ENCODE assay signal across 14 cellular contexts in the genomic region with DNA sequence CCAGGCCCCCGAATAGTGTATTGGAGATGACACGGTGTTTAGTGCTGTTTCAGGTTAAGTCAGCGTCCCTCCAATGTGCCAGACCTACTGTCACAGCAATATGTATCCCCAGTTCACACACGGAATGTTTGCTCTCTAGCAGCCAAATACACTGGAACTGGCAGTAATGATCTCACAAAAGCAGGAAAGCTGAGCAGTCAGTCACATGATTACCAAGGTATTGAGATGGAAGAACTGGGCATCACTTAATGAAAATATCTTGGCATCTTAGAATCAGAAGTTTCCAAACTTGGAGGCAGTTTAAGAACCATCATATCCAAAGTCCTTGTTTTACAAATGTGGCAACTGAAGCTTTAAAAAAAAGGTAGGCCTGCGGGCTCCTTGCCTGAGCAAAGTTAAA. TPM values are rescaled to one million over a fixed set of nuclear protein-coding genes. Genes with fewer than 3 reads are reported as not detected.
DNase-seq lines count a peak whose midpoint lies in the region; ATAC-seq, FAIRE-seq and TF ChIP-seq lines count a peak whose summit lies in the region.
"Had no signal": no experiment of that assay in that cellular context is flagged by ENCODE, and none has a peak within 500 bp of the region (broad histone marks: within the 10 kb centered on the region; RNA-seq: fewer than 3 reads in every experiment).

No MANE protein-coding gene starts in this region.

- peaks cover 0 to 6% (median 0%) of the 10 kb centered on the region in 3 donors for H3K36me3 Mint-ChIP-seq in CD8-positive, alpha-beta memory T cell
- no peaks in the 10 kb centered on the region for H3K36me3 Mint-ChIP-seq in dendritic cell treated with granulocyte-macrophage colony-stimulating factor and Interleukin-4, amounts not matched to agents 40 ng/mL and 50 ng/mL, for 4 days (ENCODE audit: low read depth)
- H3K36me3 Mint-ChIP-seq in nephron (ENCODE audit: low read depth) (no peaks in the 10 kb centered on the region), glutamatergic neuron (ENCODE audit: unreplicated experiment) (no peaks in the 10 kb centered on the region)

- H3K27me3 Mint-ChIP-seq in CD8-positive, alpha-beta memory T cell: peaks cover 0 to 2% of the 10 kb centered on the region in 2 donors
- no peaks in the 10 kb centered on the region for H3K27me3 Mint-ChIP-seq in dendritic cell treated with granulocyte-macrophage colony-stimulating factor and Interleukin-4, amounts not matched to agents 40 ng/mL and 50 ng/mL, for 4 days
- peaks cover 6% of the 10 kb centered on the region for H3K27me3 Mint-ChIP-seq in nephron (ENCODE audit: low read depth)
- peaks cover 8% of the 10 kb centered on the region for H3K27me3 Mint-ChIP-seq in glutamatergic neuron (ENCODE audit: unreplicated experiment)

- no peak for TF ChIP-seq POLR2A in A549 (IDR thresholded peaks at IDR 0.05; ENCODE audit: low read length)

- no peaks in the 10 kb centered on the region for H3K36me3 ChIP-seq in CD8-positive, alpha-beta memory T cell (ENCODE audit: insufficient read depth, low read length)
- H3K36me3 ChIP-seq: BLaER1, HAP-1 had no signal

- intact Hi-C loops in dendritic cell treated with granulocyte-macrophage colony-stimulating factor and Interleukin-4, amounts not matched to agents 40 ng/mL and 50 ng/mL, for 4 days (cut with micrococcal nuclease): loop anchor here (5.0 to 10.0 kb wide), 3 partner anchors 63 to 165 kb away; partner anchors contain the start of gene WNK1

- FAIRE-seq in A549 (lab: Jason Lieb, UNC): no peak
- FAIRE-seq in RCC 7860 (lab: Jason Lieb, UNC): no peak
- FAIRE-seq: frontal cortex, G401.6, kidney had no signal

- POLR2A ChIA-PET in A549 (lab: Yijun Ruan, JAX): no interaction called here
- POLR2A ChIA-PET in CD8-positive, alpha-beta memory T cell (lab: Charles Lee): no interaction called here

- peak overlapping the region; percentile 75 to 97 (median 88) for H3K27ac Mint-ChIP-seq in CD8-positive, alpha-beta memory T cell
- H3K27ac Mint-ChIP-seq in dendritic cell treated with granulocyte-macrophage colony-stimulating factor and Interleukin-4, amounts not matched to agents 40 ng/mL and 50 ng/mL, for 4 days: peak overlapping the region; percentile 65
- peak overlapping the region in 2 of 3 experiments; percentile 25 to 52 for H3K27ac Mint-ChIP-seq in nephron
- H3K27ac Mint-ChIP-seq in glutamatergic neuron (ENCODE audit: unreplicated experiment): no peak overlapping the region

- no peak for TF ChIP-seq EP300 in A549 (IDR thresholded peaks at IDR 0.05)

- H3K9me3 Mint-ChIP-seq in CD8-positive, alpha-beta memory T cell: no peaks in the 10 kb centered on the region
- H3K9me3 Mint-ChIP-seq in dendritic cell treated with granulocyte-macrophage colony-stimulating factor and Interleukin-4, amounts not matched to agents 40 ng/mL and 50 ng/mL, for 4 days: no peaks in the 10 kb centered on the region
- H3K9me3 Mint-ChIP-seq in nephron (no peaks in the 10 kb centered on the region), glutamatergic neuron (ENCODE audit: unreplicated experiment) (peaks cover 3% of the 10 kb centered on the region)

- no peaks in the 10 kb centered on the region for H3K27me3 ChIP-seq in CD8-positive, alpha-beta memory T cell (ENCODE audit: insufficient read depth, low read length, poor library complexity, severe bottlenecking)
- H3K27me3 ChIP-seq: BLaER1 had no signal

- peaks cover 42 to 55% (median 54%) of the 10 kb centered on the region in 3 donors for H3K4me1 Mint-ChIP-seq in CD8-positive, alpha-beta memory T cell
- H3K4me1 Mint-ChIP-seq in dendritic cell treated with granulocyte-macrophage colony-stimulating factor and Interleukin-4, amounts not matched to agents 40 ng/mL and 50 ng/mL, for 4 days (ENCODE audit: low read depth): peaks cover 74% of the 10 kb centered on the region
- H3K4me1 Mint-ChIP-seq in nephron (peaks cover 16% of the 10 kb centered on the region), glutamatergic neuron (ENCODE audit: low read depth, unreplicated experiment) (peaks cover 2% of the 10 kb centered on the region)

- peak overlapping the region; percentile 25 to 49; a peak in 2 of 6 replicates for H3K27ac ChIP-seq in A549
- H3K27ac ChIP-seq in CD8-positive, alpha-beta memory T cell (ENCODE audit: low read depth, low read length): no peak overlapping the region
- H3K27ac ChIP-seq: BLaER1 had no signal

- CTCF ChIA-PET in A549 (lab: Yijun Ruan, JAX): interaction anchor here (0.7 to 2.3 kb wide), 2 partner anchors 12 to 64 kb away, joined by 3 to 5 read pairs; no protein-coding TSS in a partner anchor
- CTCF ChIA-PET in CD8-positive, alpha-beta memory T cell (lab: Charles Lee): no interaction called here

- 89% methylated on average over 5 of the region's 5 CpGs for WGBS in A549 (ENCODE audit: missing lambda C conversion rate)

- H3K4me2 ChIP-seq in A549: no peak overlapping the region

- H3K9me3 ChIP-seq in A549: 0 out of 3 replicates have a peak, but pooled peaks cover 2% of the 10 kb centered on the region
- no peaks in the 10 kb centered on the region for H3K9me3 ChIP-seq in CD8-positive, alpha-beta memory T cell (ENCODE audit: low read length)
- H3K9me3 ChIP-seq: BLaER1, HAP-1 had no signal

- ATAC-seq in A549: no peak

- H3K4me1 ChIP-seq in A549: peaks cover 33% of the 10 kb centered on the region
- H3K4me1 ChIP-seq in CD8-positive, alpha-beta memory T cell (ENCODE audit: insufficient read depth, low read length): peaks cover 44% of the 10 kb centered on the region

- peak overlapping the region in 1 of 7 donors; percentile 66 for H3K4me3 Mint-ChIP-seq in CD8-positive, alpha-beta memory T cell
- H3K4me3 Mint-ChIP-seq in dendritic cell treated with granulocyte-macrophage colony-stimulating factor and Interleukin-4, amounts not matched to agents 40 ng/mL and 50 ng/mL, for 4 days: no peak overlapping the region
- H3K4me3 Mint-ChIP-seq in nephron (peak overlapping the region in 2 of 3 experiments; percentile 4 to 31), glutamatergic neuron (ENCODE audit: unreplicated experiment) (no peak overlapping the region)

- TF ChIP-seq RAD21 in A549 (conservative IDR thresholded peaks at IDR 0.05 in 1 of 2, IDR thresholded peaks at IDR 0.05 in 1 of 2): no peak

- TF ChIP-seq CTCF in A549 (IDR thresholded peaks at IDR 0.05) (no peak), nephron (IDR thresholded peaks at IDR 0.05; ENCODE audit: unreplicated experiment in 3 of 3) (no peak), glutamatergic neuron (IDR thresholded peaks at IDR 0.05; ENCODE audit: partially characterized antibody, unreplicated experiment) (no peak)

- H3K4me3 ChIP-seq in A549: no peak overlapping the region
- no peak overlapping the region for H3K4me3 ChIP-seq in CD8-positive, alpha-beta memory T cell (ENCODE audit: low read length)
- H3K4me3 ChIP-seq: BLaER1, HAP-1 had no signal

- no peak for DNase-seq in A549 (ENCODE audit: low read depth in 1 of 2, low spot score in 1 of 2)
- DNase-seq in CD8-positive, alpha-beta memory T cell: no peak
- no peak for DNase-seq in stimulated activated CD4-positive, alpha-beta T cell treated with anti-CD3 and anti-CD28 coated beads, Interleukin-12 subunit alpha, Interleukin-12 subunit beta, amount 100 ng/mL, for 4 hours
- DNase-seq in glutamatergic neuron: no peak
- DNase-seq in cerebellar cortex (ENCODE audit: low spot score): no peak
- DNase-seq in RCC 7860 (ENCODE audit: low spot score): no peak
- DNase-seq: kidney, nucleus accumbens had no signal

TF ChIP-seq in A549, 52 proteins besides CTCF, POLR2A, EP300 and RAD21:
- TF ChIP-seq CHD4 (IDR thresholded peaks at IDR 0.05; ENCODE audit: borderline replicate concordance) (no peak), E2F6 (IDR thresholded peaks at IDR 0.05; ENCODE audit: borderline replicate concordance, low read depth) (no peak), HES2 (IDR thresholded peaks at IDR 0.05) (no peak), CHD2 (IDR thresholded peaks at IDR 0.05; ENCODE audit: low read length, partially characterized antibody) (no peak), KDM5A (IDR thresholded peaks at IDR 0.05) (no peak), PHF8 (IDR thresholded peaks at IDR 0.05; ENCODE audit: borderline replicate concordance, low read depth) (no peak), KDM1A (IDR thresholded peaks at IDR 0.05; ENCODE audit: low read depth) (no peak), CBX2 (IDR thresholded peaks at IDR 0.05; ENCODE audit: borderline replicate concordance, low read depth) (no peak), CEBPB (IDR thresholded peaks at IDR 0.05) (no peak), ATOH8 (CRISPR knock-in tag; IDR thresholded peaks at IDR 0.05; ENCODE audit: low read depth) (no peak), NR3C1 (IDR thresholded peaks at IDR 0.05) (no peak), RNF2 (IDR thresholded peaks at IDR 0.05; ENCODE audit: borderline replicate concordance, low read depth) (no peak)

RNA-seq across cellular contexts. Expression of gene NINJ2, which starts 23.3 kb away (rescaled TPM):
- polyA plus RNA-seq in A549 (2011; rRNA removed): 1.2 and 1.7 TPM in 2 replicates
- 1.2 and 1.5 TPM in 2 replicates for polyA plus RNA-seq in A549 (2012; cell fraction: cytosol; rRNA removed)
- polyA plus RNA-seq in A549 (2012; cell fraction: nucleus; rRNA removed): 0.82 and 0.83 TPM in 2 replicates
- 0.67 to 0.76 TPM (median 0.70 TPM) in 3 replicates for polyA plus RNA-seq in A549 (2017; fragmentation: RNase III; extraction: RNeasy Plus Mini Kit Qiagen cat#74134 plus additional on column Dnase treatment)
- polyA minus RNA-seq in A549 (2011; rRNA and poly(A)+ RNA removed): 1.6 and 2.7 TPM in 2 replicates
- 1 to 10 TPM; 3.3 to 4.2 TPM for total RNA-seq in CD8-positive, alpha-beta memory T cell
- 47.1 TPM for polyA plus RNA-seq in CD8-positive, alpha-beta memory T cell
- total RNA-seq in glutamatergic neuron (ENCODE audit: unreplicated experiment): 0.76 TPM

Comparison
In these comparisons a context has a peak if more than half of its experiments do, and no peak if none do; other contexts are left out.
1. H3K4me3 Mint-ChIP-seq: peak in nephron (2 of 3); none in dendritic cell treated with granulocyte-macrophage colony-stimulating factor and Interleukin-4, amounts not matched to agents 40 ng/mL and 50 ng/mL, for 4 days (single experiment) and glutamatergic neuron (single experiment).